In the genomic region with DNA sequence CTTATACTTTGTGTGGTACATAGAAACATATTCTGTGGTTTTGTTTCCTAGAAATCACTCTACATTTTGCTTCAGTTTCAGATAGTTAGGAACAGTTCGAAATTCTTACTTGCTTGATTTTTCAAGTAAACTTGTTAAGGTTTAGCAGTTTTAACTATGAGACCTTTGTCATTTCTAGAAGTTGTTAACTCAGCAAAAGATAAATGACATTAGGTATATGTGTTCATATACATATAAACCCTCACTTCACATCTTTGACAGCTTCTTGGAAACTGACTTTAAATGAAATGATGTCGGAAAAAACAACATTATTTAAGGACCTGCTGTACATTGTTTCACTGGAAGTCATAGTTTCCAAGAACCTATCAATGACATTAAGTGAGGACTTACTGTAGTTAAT, we compare ENCODE assay signal across 33 cellular contexts.
"Had no signal": no experiment of that assay in that cellular context is flagged by ENCODE, and none has a peak within 500 bp of the region (broad histone marks: within the 10 kb centered on the region; RNA-seq: fewer than 3 reads in every experiment).

No MANE protein-coding gene starts in this region.

- H3K4me1 ChIP-seq: adrenal gland, breast epithelium had no signal

- ATAC-seq: activated naive CD8-positive, alpha-beta T cell treated with anti-CD3 and anti-CD28 coated beads, Interleukin-2, amount 50 U/mL, for 24 hours; activated T-cell treated with anti-CD3 and anti-CD28 coated beads, Interleukin-2, amount 50 U/mL, for 4 hours; activated T-cell treated with anti-CD3 and anti-CD28 coated beads, Interleukin-2, amount 50 U/mL, for 72 hours; activated T-helper 17 cell treated with anti-CD3 and anti-CD28 coated beads, Interleukin-2, amount 50 U/mL, for 72 hours; body of pancreas had no signal

- H3K27ac ChIP-seq: adrenal gland, body of pancreas, brain microvascular endothelial cell, breast epithelium, cardiac muscle cell had no signal

- H3K4me3 ChIP-seq: adrenal gland, ascending aorta, body of pancreas, breast epithelium, cardiac muscle cell had no signal

- DNase-seq: activated effector memory CD4-positive, alpha-beta T cell treated with anti-CD3 and anti-CD28 coated beads, Interleukin-2, amount 50 U/mL, for 16 hours; activated effector memory CD4-positive, alpha-beta T cell treated with Interleukin-2 at 50 U/mL for 16 hours; activated gamma-delta T cell; activated gamma-delta T cell treated with Interleukin-2 at 50 U/mL for 16 hours; activated naive CD4-positive, alpha-beta T cell; activated naive CD4-positive, alpha-beta T cell treated with anti-CD3 and anti-CD28 coated beads for 36 hours; activated naive CD4-positive, alpha-beta T cell treated with anti-CD3 and anti-CD28 coated beads, Interleukin-2, amount 10 ng/mL, durations not matched to agents 7 days and 5 days; activated naive CD4-positive, alpha-beta T cell treated with anti-CD3 and anti-CD28 coated beads, Interleukin-2, amount 50 U/mL, for 16 hours; activated naive CD4-positive, alpha-beta T cell treated with Interleukin-2 at 50 U/mL for 16 hours; activated naive CD8-positive, alpha-beta T cell treated with anti-CD3 and anti-CD28 coated beads for 36 hours; activated naive CD8-positive, alpha-beta T cell treated with anti-CD3 and anti-CD28 coated beads, Interleukin-2, amount 10 ng/mL, durations not matched to agents 7 days and 5 days; activated naive CD8-positive, alpha-beta T cell treated with anti-CD3 and anti-CD28 coated beads, Interleukin-2, amount 50 U/mL, for 24 hours; activated T-cell treated with anti-CD3 and anti-CD28 coated beads, Interleukin-2, amount 50 U/mL, for 1 hour; activated T-cell treated with anti-CD3 and anti-CD28 coated beads, Interleukin-2, amount 50 U/mL, for 24 hours; activated T-cell treated with anti-CD3 and anti-CD28 coated beads, Interleukin-2, amount 50 U/mL, for 4 hours; activated T-cell treated with anti-CD3 and anti-CD28 coated beads, Interleukin-2, amount 50 U/mL, for 48 hours; activated T-cell treated with anti-CD3 and anti-CD28 coated beads, Interleukin-2, amount 50 U/mL, for 72 hours; adrenal gland; amniotic stem cell; amygdala; anterior cingulate cortex; aorta; body of pancreas; brain microvascular endothelial cell; caudate nucleus; central memory CD4-positive, alpha-beta T cell; cerebellar nuclear complex had no signal

- H3K36me3 ChIP-seq: adrenal gland, brain microvascular endothelial cell, breast epithelium had no signal

- H3K27me3 ChIP-seq: adrenal gland, ascending aorta, body of pancreas, brain microvascular endothelial cell, breast epithelium, cardiac muscle cell had no signal

- H3K9me3 ChIP-seq: adrenal gland, ascending aorta, body of pancreas, breast epithelium had no signal

- FAIRE-seq: astrocyte, bronchial epithelial cell had no signal
